1 cellular context compared by ENCODE assay signal in genomic region chr4:86452323-86452995, GRCh38.
TF ChIP-seq lines count a peak whose summit lies in the region.

No MANE protein-coding gene starts in this region.

TF ChIP-seq in HepG2, 621 proteins besides CTCF, POLR2A, EP300 and RAD21 (continued from another document):
- TF ChIP-seq TBL1XR1 (IDR thresholded peaks at IDR 0.05; ENCODE audit: borderline replicate concordance, low read length, partially characterized antibody) (no peak), RAD51 (IDR thresholded peaks at IDR 0.05; ENCODE audit: borderline replicate concordance) (no peak), MXD3 (CRISPR knock-in tag; IDR thresholded peaks at IDR 0.05) (no peak)
